In the genomic region with DNA sequence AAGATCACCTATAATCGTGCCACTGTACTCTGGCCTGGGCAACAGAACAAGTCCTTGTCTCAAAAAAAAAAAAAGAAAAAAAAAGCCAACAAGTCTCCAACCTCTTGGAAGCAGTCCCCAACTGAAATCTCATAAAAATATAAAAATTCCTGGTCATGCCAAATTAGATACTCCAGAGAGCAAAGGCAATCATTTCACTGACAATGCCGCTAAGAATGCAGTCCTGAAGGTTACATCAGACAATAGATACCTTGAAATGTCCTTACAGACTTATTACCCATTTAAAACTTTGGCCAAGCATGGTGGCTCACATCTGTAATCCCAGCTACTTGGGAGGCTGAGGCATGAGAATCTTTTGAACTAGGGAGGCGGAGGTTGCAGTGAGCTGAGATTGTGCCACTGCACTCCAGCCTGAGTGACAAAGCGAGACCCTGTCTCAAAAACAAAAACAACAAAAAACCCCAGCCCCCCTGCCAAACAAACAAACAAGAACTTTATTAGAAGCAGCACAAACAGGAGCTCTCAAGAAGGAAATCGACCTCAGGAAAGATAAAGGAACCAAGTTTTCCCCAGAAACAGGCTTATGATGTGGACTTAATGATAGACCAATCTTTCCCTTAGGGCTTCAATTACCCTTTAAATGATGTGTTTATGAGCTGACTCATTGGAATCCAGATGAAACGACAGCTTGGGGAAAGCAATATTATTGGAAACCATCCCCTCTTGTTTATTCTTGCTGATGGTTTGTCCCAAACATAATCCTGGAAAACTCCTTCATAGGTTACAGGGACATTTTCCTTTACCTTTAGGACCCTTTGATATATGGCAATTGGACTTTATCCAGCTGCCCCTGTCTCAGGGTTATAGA, we compare ENCODE assay signal across 21 cellular contexts. TPM values are rescaled to one million over a fixed set of nuclear protein-coding genes. Genes with fewer than 3 reads are reported as not detected.
DNase-seq lines count a peak whose midpoint lies in the region; ATAC-seq and TF ChIP-seq lines count a peak whose summit lies in the region.
"Had no signal": no experiment of that assay in that cellular context is flagged by ENCODE, and none has a peak within 500 bp of the region (broad histone marks: within the 10 kb centered on the region; RNA-seq: fewer than 3 reads in every experiment).

No MANE protein-coding gene starts in this region.

- H3K27ac ChIP-seq in suprapubic skin, result peak overlapping the region; percentile 29
- H3K27ac ChIP-seq: cardiac muscle cell, left ventricle myocardium inferior had no signal

- DNase-seq in NCI-H2227 (lab: John Stamatoyannopoulos, UW; ENCODE audit: unreplicated experiment) (peak; percentile 3), NCI-H2227 treated with DMSO at 0.1 percent for 48 hours (lab: John Stamatoyannopoulos, UW) (no peak), T1000 (lab: John Stamatoyannopoulos, UW) (peak; percentile 35), foreskin melanocyte (peak; percentile 61), suprapubic skin (ENCODE audit: low spot score in 2 of 2) (no peak), NCI-H2081 treated with DMSO at 0.1 percent for 48 hours (lab: John Stamatoyannopoulos, UW) (no peak), COR-L47 (lab: John Stamatoyannopoulos, UW) (no peak)
- DNase-seq: 8988T; activated B cell treated with CpG ODN at 0.5 μM for 24 hours; activated CD8-positive, alpha-beta T cell treated with anti-CD3 and anti-CD28 coated beads, Interleukin-2, amount 10 ng/mL, durations not matched to agents 7 days and 5 days; amygdala; immature natural killer cell; left ventricle myocardium inferior; midbrain; NCI-H1436; NCI-H524 had no signal

- no peaks in the 10 kb centered on the region for H3K9me3 ChIP-seq in suprapubic skin
- H3K9me3 ChIP-seq: left ventricle myocardium inferior had no signal

- H3K4me1 ChIP-seq in suprapubic skin, result peaks cover 40% of the 10 kb centered on the region
- H3K4me1 ChIP-seq: left ventricle myocardium inferior had no signal

- TF ChIP-seq EP300 in suprapubic skin (IDR thresholded peaks at IDR 0.05), result no peak

- no peaks in the 10 kb centered on the region for H3K27me3 ChIP-seq in suprapubic skin
- H3K27me3 ChIP-seq: cardiac muscle cell had no signal

- TF ChIP-seq POLR2A in suprapubic skin (IDR thresholded peaks at IDR 0.05), result no peak

- no peak overlapping the region for H3K4me3 ChIP-seq in suprapubic skin
- H3K4me3 ChIP-seq: cardiac muscle cell, left ventricle myocardium inferior had no signal

- TF ChIP-seq CTCF in suprapubic skin (IDR thresholded peaks at IDR 0.05), result no peak

- no peaks in the 10 kb centered on the region for H3K36me3 ChIP-seq in suprapubic skin
- H3K36me3 ChIP-seq: cardiac muscle cell, left ventricle myocardium inferior had no signal

- 56% methylated on average over 6 of the region's 6 CpGs for WGBS in suprapubic skin

- no peak for ATAC-seq in HG02763 (IDR thresholded peaks at IDR 0.05; ENCODE audit: unreplicated experiment)
- ATAC-seq: activated CD8-positive, alpha-beta T cell treated with anti-CD3 and anti-CD28 coated beads, Interleukin-2, amount 10 ng/mL, durations not matched to agents 7 days and 5 days; stimulated activated effector memory CD8-positive, alpha-beta T cell treated with anti-CD3 and anti-CD28 coated beads, Interleukin-12 subunit alpha, Interleukin-12 subunit beta, amount 100 ng/mL, for 72 hours had no signal

RNA-seq across cellular contexts. Expression of gene XCR1, which starts 53.1 kb away (rescaled TPM):
- 1 to 10 TPM in 2 of 4 donors, under 1 TPM in 1, not detected in 1; 0.93 to 7.2 (median 1.9) TPM for total RNA-seq in suprapubic skin
- total RNA-seq: activated B cell treated with CpG ODN at 0.5 μM for 24 hours; activated CD8-positive, alpha-beta T cell treated with anti-CD3 and anti-CD28 coated beads, Interleukin-2, amount 10 ng/mL, durations not matched to agents 7 days and 5 days; cardiac muscle cell; H4; left ventricle myocardium inferior; progenitor cell of endocrine pancreas had no signal

Comparison
In these comparisons a context has a peak if more than half of its experiments do, and no peak if none do; other contexts are left out.
1. DNase-seq: peak in NCI-H2227 (single experiment), T1000 (single experiment) and foreskin melanocyte (single experiment); none in NCI-H2227 treated with DMSO at 0.1 percent for 48 hours (single experiment), suprapubic skin (0 of 2), NCI-H2081 treated with DMSO at 0.1 percent for 48 hours (single experiment) and COR-L47 (single experiment).